Comparison of ENCODE assay signal across 9 cellular contexts in the genomic region with DNA sequence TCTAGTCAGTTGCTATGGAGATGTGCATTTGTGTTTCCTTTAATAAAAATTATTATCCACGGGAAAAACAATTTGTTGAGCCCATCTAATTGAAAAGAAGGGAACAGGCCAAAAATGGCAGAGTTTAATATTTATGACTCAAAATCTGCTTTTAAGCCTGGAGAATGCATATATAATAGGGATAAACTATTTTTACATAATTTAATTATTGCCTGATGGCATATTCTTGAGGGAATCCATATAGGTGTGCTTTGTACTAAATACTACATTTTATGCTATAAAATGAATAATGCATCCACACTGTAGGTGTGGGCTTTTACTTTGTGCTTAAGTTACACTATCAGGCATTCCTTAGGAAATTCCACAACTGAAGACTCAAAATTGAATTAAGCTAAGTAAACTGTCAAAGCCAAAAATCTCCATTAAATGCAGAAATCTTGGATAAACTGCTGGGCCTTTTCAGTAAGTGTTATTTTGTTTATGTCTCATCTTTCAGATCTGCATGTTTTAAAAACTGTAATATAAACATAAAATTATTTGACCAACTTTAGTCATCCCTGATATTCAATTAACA.
"Had no signal": no experiment of that assay in that cellular context is flagged by ENCODE, and none has a peak within 500 bp of the region (broad histone marks: within the 10 kb centered on the region; RNA-seq: fewer than 3 reads in every experiment).

No MANE protein-coding gene starts in this region.

- H3K36me3 Mint-ChIP-seq: IgD-negative memory B cell had no signal

- H3K27ac Mint-ChIP-seq: HFFc6, IgD-negative memory B cell had no signal

- H3K4me3 ChIP-seq: GM23248, HAP-1 had no signal

- DNase-seq: GM23248, GOT3, H7, HFFc6 had no signal

- H3K9me3 ChIP-seq: HAP-1 had no signal

- H3K4me1 ChIP-seq: HAP-1 had no signal

- H3K27ac ChIP-seq: GM23248, HL-60 had no signal

- H3K4me3 Mint-ChIP-seq: HFFc6, IgD-negative memory B cell had no signal

- H3K9ac ChIP-seq: GM23248 had no signal

- ATAC-seq: HCT116, HepG2 had no signal

- H2AFZ ChIP-seq: GM23248 had no signal

- H3K36me3 ChIP-seq: HAP-1 had no signal
